19 cellular contexts compared by ENCODE assay signal in genomic region chr4:3819210-3819919, GRCh38. TPM values are rescaled to one million over a fixed set of nuclear protein-coding genes. Genes with fewer than 3 reads are reported as not detected.
"Had no signal": no experiment of that assay in that cellular context is flagged by ENCODE, and none has a peak within 500 bp of the region (broad histone marks: within the 10 kb centered on the region; RNA-seq: fewer than 3 reads in every experiment).

No MANE protein-coding gene starts in this region.

- H3K9me3 ChIP-seq: pancreas, thyroid gland had no signal

- H3K27me3 ChIP-seq: cardiac muscle cell, neural progenitor cell, pancreas, thyroid gland had no signal

- H2AFZ ChIP-seq: neural progenitor cell had no signal

- DNase-seq: activated CD4-positive, alpha-beta T cell treated with anti-CD3 and anti-CD28 coated beads, Interleukin-2, amount 50 U/mL, for 48 hours; activated CD8-positive, alpha-beta memory T cell treated with anti-CD3 and anti-CD28 coated beads, Interleukin-2, amount 10 ng/mL, durations not matched to agents 7 days and 5 days; activated naive CD4-positive, alpha-beta T cell treated with anti-CD3 and anti-CD28 coated beads, Interleukin-2, amount 10 ng/mL, durations not matched to agents 7 days and 5 days; activated T-cell treated with anti-CD3 and anti-CD28 coated beads, Interleukin-2, amount 50 U/mL, for 1 hour; mammary epithelial cell; naive B cell; stimulated activated CD4-positive, alpha-beta T cell treated with anti-CD3 and anti-CD28 coated beads, Interleukin-15, amount 100 ng/mL, for 24 hours; stimulated activated CD4-positive, alpha-beta T cell treated with anti-CD3 and anti-CD28 coated beads, Interleukin-4, amount 100 ng/mL, for 1 hour; stimulated activated naive B cell treated with anti-CD40 and anti-IgM and Interleukin-4, amounts not matched to agents 10 μg/mL and 1 μg/mL and 100 μg/mL, for 72 hours; thyroid gland; WERI-Rb-1 had no signal

- H3K4me3 Mint-ChIP-seq: activated CD8-positive, alpha-beta memory T cell treated with anti-CD3 and anti-CD28 coated beads, Interleukin-2, amount 10 ng/mL, durations not matched to agents 7 days and 5 days; activated naive CD4-positive, alpha-beta T cell treated with anti-CD3 and anti-CD28 coated beads, Interleukin-2, amount 10 ng/mL, durations not matched to agents 7 days and 5 days; naive B cell; stimulated activated naive B cell treated with anti-CD40 and anti-IgM and Interleukin-4, amounts not matched to agents 10 μg/mL and 1 μg/mL and 100 μg/mL, for 72 hours had no signal

- H3K36me3 Mint-ChIP-seq: activated CD8-positive, alpha-beta memory T cell treated with anti-CD3 and anti-CD28 coated beads, Interleukin-2, amount 10 ng/mL, durations not matched to agents 7 days and 5 days; activated naive CD4-positive, alpha-beta T cell treated with anti-CD3 and anti-CD28 coated beads, Interleukin-2, amount 10 ng/mL, durations not matched to agents 7 days and 5 days; naive B cell; neural progenitor cell; stimulated activated naive B cell treated with anti-CD40 and anti-IgM and Interleukin-4, amounts not matched to agents 10 μg/mL and 1 μg/mL and 100 μg/mL, for 72 hours had no signal

- H3K4me3 ChIP-seq: cardiac muscle cell, esophagus muscularis mucosa, neural progenitor cell, pancreas, thyroid gland had no signal

- H3K4me1 ChIP-seq: esophagus muscularis mucosa, pancreas, thyroid gland had no signal

- H3K27ac Mint-ChIP-seq: activated CD8-positive, alpha-beta memory T cell treated with anti-CD3 and anti-CD28 coated beads, Interleukin-2, amount 10 ng/mL, durations not matched to agents 7 days and 5 days; activated naive CD4-positive, alpha-beta T cell treated with anti-CD3 and anti-CD28 coated beads, Interleukin-2, amount 10 ng/mL, durations not matched to agents 7 days and 5 days; neural progenitor cell; stimulated activated naive B cell treated with anti-CD40 and anti-IgM and Interleukin-4, amounts not matched to agents 10 μg/mL and 1 μg/mL and 100 μg/mL, for 72 hours had no signal

- H3K36me3 ChIP-seq: cardiac muscle cell, esophagus muscularis mucosa, neural progenitor cell, pancreas, thyroid gland had no signal

- H3K4me2 ChIP-seq: neural progenitor cell had no signal

- H3K27ac ChIP-seq: cardiac muscle cell, esophagus muscularis mucosa, neural progenitor cell, pancreas, thyroid gland had no signal

- FAIRE-seq: colon, endometrium, pancreas, urothelium cell line had no signal

- H3K9ac ChIP-seq: neural progenitor cell had no signal

- ATAC-seq: activated CD8-positive, alpha-beta memory T cell treated with anti-CD3 and anti-CD28 coated beads, Interleukin-2, amount 10 ng/mL, durations not matched to agents 7 days and 5 days; pancreas; stimulated activated naive B cell treated with anti-CD40 and anti-IgM and Interleukin-4, amounts not matched to agents 10 μg/mL and 1 μg/mL and 100 μg/mL, for 72 hours had no signal

- H3K9me3 Mint-ChIP-seq: activated naive CD4-positive, alpha-beta T cell treated with anti-CD3 and anti-CD28 coated beads, Interleukin-2, amount 10 ng/mL, durations not matched to agents 7 days and 5 days had no signal

- H3K27me3 Mint-ChIP-seq: activated CD8-positive, alpha-beta memory T cell treated with anti-CD3 and anti-CD28 coated beads, Interleukin-2, amount 10 ng/mL, durations not matched to agents 7 days and 5 days; activated naive CD4-positive, alpha-beta T cell treated with anti-CD3 and anti-CD28 coated beads, Interleukin-2, amount 10 ng/mL, durations not matched to agents 7 days and 5 days had no signal

- H3K4me1 Mint-ChIP-seq: activated CD8-positive, alpha-beta memory T cell treated with anti-CD3 and anti-CD28 coated beads, Interleukin-2, amount 10 ng/mL, durations not matched to agents 7 days and 5 days; activated naive CD4-positive, alpha-beta T cell treated with anti-CD3 and anti-CD28 coated beads, Interleukin-2, amount 10 ng/mL, durations not matched to agents 7 days and 5 days; naive B cell; stimulated activated naive B cell treated with anti-CD40 and anti-IgM and Interleukin-4, amounts not matched to agents 10 μg/mL and 1 μg/mL and 100 μg/mL, for 72 hours had no signal

RNA-seq across cellular contexts. Expression of gene ADRA2C, which starts 53.2 kb away (rescaled TPM):
- total RNA-seq: activated CD8-positive, alpha-beta memory T cell treated with anti-CD3 and anti-CD28 coated beads, Interleukin-2, amount 10 ng/mL, durations not matched to agents 7 days and 5 days; T-helper 1 cell treated with Interleukin-12 subunit alpha and Interleukin-12 subunit beta and Interleukin-4 antibody, amounts not matched to agents 30 ng/mL and 1 ng/mL, for 36 hours had no signal
